Comparison of ENCODE assay signal across 2 cellular contexts in genomic region chr16:19705131-19705501, GRCh38.
A peak's percentile ranks its signal among the peaks of the same experiment; 100 is the strongest.
TF ChIP-seq lines count a peak whose summit lies in the region.

No MANE protein-coding gene starts in this region.

TF ChIP-seq in HepG2, 621 proteins besides CTCF, POLR2A, EP300 and RAD21:
- TF ChIP-seq ZNF615 (CRISPR knock-in tag; IDR thresholded peaks at IDR 0.05; ENCODE audit: borderline replicate concordance) (0 out of 2 replicates have a peak, but pooled peaks have one; percentile 77), ZNF75D (CRISPR knock-in tag; IDR thresholded peaks at IDR 0.05; ENCODE audit: borderline replicate concordance) (peak; percentile 83; the same call in 1 of the 2 replicates), MTA1 (CRISPR knock-in tag; IDR thresholded peaks at IDR 0.05; ENCODE audit: borderline replicate concordance) (no peak)

TF ChIP-seq in SK-N-SH, 30 proteins besides CTCF, POLR2A, EP300 and RAD21:
- TF ChIP-seq TEAD4 (IDR thresholded peaks at IDR 0.05; ENCODE audit: borderline replicate concordance, insufficient read depth) (no peak), RCOR1 (IDR thresholded peaks at IDR 0.05; ENCODE audit: low read length) (no peak), TCF12 (IDR thresholded peaks at IDR 0.05) (no peak), MAX (IDR thresholded peaks at IDR 0.05; ENCODE audit: low read depth) (no peak), FOXJ3 (CRISPR knock-in tag; IDR thresholded peaks at IDR 0.05) (no peak), USF2 (IDR thresholded peaks at IDR 0.05; ENCODE audit: borderline replicate concordance, low read depth, low read length) (no peak), JUND (IDR thresholded peaks at IDR 0.05) (no peak), RXRA (IDR thresholded peaks at IDR 0.05; ENCODE audit: borderline replicate concordance, low read depth) (no peak), MEF2A (IDR thresholded peaks at IDR 0.05; ENCODE audit: borderline replicate concordance, low read depth) (no peak), SIN3A (IDR thresholded peaks at IDR 0.05; ENCODE audit: borderline replicate concordance, low read depth, low read length) (no peak), PBX3 (IDR thresholded peaks at IDR 0.05) (no peak), ZBTB33 (IDR thresholded peaks at IDR 0.05; ENCODE audit: borderline replicate concordance, low read depth) (no peak), ELF1 (IDR thresholded peaks at IDR 0.05) (no peak), NRF1 (IDR thresholded peaks at IDR 0.05; ENCODE audit: low read depth, low read length) (no peak), YY1 (IDR thresholded peaks at IDR 0.05; ENCODE audit: low read depth) (no peak), MXI1 (IDR thresholded peaks at IDR 0.05; ENCODE audit: low read depth, low read length) (no peak), GATA2 (CRISPR knock-in tag; IDR thresholded peaks at IDR 0.05) (no peak)
